In the genomic region with DNA sequence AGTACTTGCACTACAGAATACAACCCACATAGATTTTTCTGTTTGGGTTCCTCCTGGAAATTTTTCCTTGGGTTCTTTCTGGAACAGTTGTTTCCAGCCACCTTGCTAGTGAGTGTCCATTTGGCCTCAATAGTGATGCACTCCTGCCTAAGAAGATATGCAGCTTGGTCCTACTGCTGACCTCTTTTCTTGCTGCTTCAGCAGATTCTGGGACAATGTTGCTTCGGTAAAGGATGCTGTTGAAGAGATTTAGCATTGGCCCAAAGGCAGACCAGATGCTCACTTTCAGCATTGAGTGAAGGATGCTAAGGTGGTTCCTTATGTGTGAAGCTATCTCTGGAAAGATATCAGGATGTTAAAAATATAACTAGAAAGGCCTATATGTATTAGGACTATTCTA, we compare ENCODE assay signal across 1 cellular context.
TF ChIP-seq lines count a peak whose summit lies in the region.

No MANE protein-coding gene starts in this region.

TF ChIP-seq in HepG2, 621 proteins besides CTCF, POLR2A, EP300 and RAD21 (continued from another document):
- TF ChIP-seq, protein P1, sequence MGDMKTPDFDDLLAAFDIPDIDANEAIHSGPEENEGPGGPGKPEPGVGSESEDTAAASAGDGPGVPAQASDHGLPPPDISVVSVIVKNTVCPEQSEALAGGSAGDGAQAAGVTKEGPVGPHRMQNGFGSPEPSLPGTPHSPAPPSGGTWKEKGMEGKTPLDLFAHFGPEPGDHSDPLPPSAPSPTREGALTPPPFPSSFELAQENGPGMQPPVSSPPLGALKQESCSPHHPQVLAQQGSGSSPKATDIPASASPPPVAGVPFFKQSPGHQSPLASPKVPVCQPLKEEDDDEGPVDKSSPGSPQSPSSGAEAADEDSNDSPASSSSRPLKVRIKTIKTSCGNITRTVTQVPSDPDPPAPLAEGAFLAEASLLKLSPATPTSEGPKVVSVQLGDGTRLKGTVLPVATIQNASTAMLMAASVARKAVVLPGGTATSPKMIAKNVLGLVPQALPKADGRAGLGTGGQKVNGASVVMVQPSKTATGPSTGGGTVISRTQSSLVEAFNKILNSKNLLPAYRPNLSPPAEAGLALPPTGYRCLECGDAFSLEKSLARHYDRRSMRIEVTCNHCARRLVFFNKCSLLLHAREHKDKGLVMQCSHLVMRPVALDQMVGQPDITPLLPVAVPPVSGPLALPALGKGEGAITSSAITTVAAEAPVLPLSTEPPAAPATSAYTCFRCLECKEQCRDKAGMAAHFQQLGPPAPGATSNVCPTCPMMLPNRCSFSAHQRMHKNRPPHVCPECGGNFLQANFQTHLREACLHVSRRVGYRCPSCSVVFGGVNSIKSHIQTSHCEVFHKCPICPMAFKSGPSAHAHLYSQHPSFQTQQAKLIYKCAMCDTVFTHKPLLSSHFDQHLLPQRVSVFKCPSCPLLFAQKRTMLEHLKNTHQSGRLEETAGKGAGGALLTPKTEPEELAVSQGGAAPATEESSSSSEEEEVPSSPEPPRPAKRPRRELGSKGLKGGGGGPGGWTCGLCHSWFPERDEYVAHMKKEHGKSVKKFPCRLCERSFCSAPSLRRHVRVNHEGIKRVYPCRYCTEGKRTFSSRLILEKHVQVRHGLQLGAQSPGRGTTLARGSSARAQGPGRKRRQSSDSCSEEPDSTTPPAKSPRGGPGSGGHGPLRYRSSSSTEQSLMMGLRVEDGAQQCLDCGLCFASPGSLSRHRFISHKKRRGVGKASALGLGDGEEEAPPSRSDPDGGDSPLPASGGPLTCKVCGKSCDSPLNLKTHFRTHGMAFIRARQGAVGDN (CRISPR knock-in tag; IDR thresholded peaks at IDR 0.05): no peak
- peak; percentile 55; the same call in 1 of the 2 replicates for TF ChIP-seq MAFF (IDR thresholded peaks at IDR 0.05; ENCODE audit: low read depth, low read length)
- TF ChIP-seq, protein P2, sequence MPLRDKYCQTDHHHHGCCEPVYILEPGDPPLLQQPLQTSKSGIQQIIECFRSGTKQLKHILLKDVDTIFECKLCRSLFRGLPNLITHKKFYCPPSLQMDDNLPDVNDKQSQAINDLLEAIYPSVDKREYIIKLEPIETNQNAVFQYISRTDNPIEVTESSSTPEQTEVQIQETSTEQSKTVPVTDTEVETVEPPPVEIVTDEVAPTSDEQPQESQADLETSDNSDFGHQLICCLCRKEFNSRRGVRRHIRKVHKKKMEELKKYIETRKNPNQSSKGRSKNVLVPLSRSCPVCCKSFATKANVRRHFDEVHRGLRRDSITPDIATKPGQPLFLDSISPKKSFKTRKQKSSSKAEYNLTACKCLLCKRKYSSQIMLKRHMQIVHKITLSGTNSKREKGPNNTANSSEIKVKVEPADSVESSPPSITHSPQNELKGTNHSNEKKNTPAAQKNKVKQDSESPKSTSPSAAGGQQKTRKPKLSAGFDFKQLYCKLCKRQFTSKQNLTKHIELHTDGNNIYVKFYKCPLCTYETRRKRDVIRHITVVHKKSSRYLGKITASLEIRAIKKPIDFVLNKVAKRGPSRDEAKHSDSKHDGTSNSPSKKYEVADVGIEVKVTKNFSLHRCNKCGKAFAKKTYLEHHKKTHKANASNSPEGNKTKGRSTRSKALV (CRISPR knock-in tag; IDR thresholded peaks at IDR 0.05): no peak
TF ChIP-seq in HepG2: peak in this region for 2.
